Comparison of ENCODE assay signal across 19 cellular contexts in genomic region chr15:64282701-64283100, GRCh38.
DNase-seq lines count a peak whose midpoint lies in the region; ATAC-seq and TF ChIP-seq lines count a peak whose summit lies in the region.
"Had no signal": no experiment of that assay in that cellular context is flagged by ENCODE, and none has a peak within 500 bp of the region (broad histone marks: within the 10 kb centered on the region; RNA-seq: fewer than 3 reads in every experiment).

No MANE protein-coding gene starts in this region.

- no peak overlapping the region for H2BK15ac ChIP-seq in IMR-90 (ENCODE audit: low read depth, low read length)

- dilution Hi-C loops in IMR-90 (cut with HindIII; ENCODE audit: low sequenced_read_pairs, unreplicated experiment) = no loop called here

- POLR2A ChIA-PET in IMR-90 (lab: Charles Lee; ENCODE audit: unreplicated experiment) = no interaction called here

- intact Hi-C loops in IMR-90 (cut with micrococcal nuclease) = loop anchor here (10.0 kb wide), 1 partner anchor 62 kb away; no protein-coding TSS in a partner anchor

- H3K9me1 ChIP-seq in IMR-90 (ENCODE audit: insufficient read depth, low read length) = no peaks in the 10 kb centered on the region

- H2BK20ac ChIP-seq in IMR-90 (ENCODE audit: low read depth, low read length) = no peak overlapping the region

- no peak overlapping the region for H2AFZ ChIP-seq in IMR-90 (replicated peaks; ENCODE audit: low read length, poor library complexity)

- TF ChIP-seq CTCF in IMR-90 (conservative IDR thresholded peaks at IDR 0.05; ENCODE audit: low read depth, low read length) = no peak

- no peaks in the 10 kb centered on the region for H3K9me3 ChIP-seq in IMR-90 (ENCODE audit: control insufficient read depth, insufficient read depth, low read length)
- no peaks in the 10 kb centered on the region for H3K9me3 ChIP-seq in effector memory CD4-positive, alpha-beta T cell (ENCODE audit: control insufficient read depth, low read length)
- H3K9me3 ChIP-seq: Peyer's patch had no signal

- ATAC-seq in IMR-90 (ENCODE audit: low read depth) = no peak

- CTCF ChIA-PET in IMR-90 (lab: Yijun Ruan, JAX) = no interaction called here

- no peak overlapping the region for H2BK120ac ChIP-seq in IMR-90 (ENCODE audit: low read depth, low read length)

- peaks cover 1% of the 10 kb centered on the region; the same call in 1 of the 2 replicates for H3K36me3 ChIP-seq in IMR-90 (ENCODE audit: control insufficient read depth, insufficient read depth, low read length)
- no peaks in the 10 kb centered on the region for H3K36me3 ChIP-seq in effector memory CD4-positive, alpha-beta T cell (ENCODE audit: control insufficient read depth, insufficient read depth, low read length)
- H3K36me3 ChIP-seq: Peyer's patch had no signal

- H3K23ac ChIP-seq in IMR-90 (ENCODE audit: low read depth, low read length) = no peak overlapping the region

- H3K79me1 ChIP-seq in IMR-90 (ENCODE audit: low read depth in 1 of 2, low read length in 2 of 2) = peaks cover 17 to 40% of the 10 kb centered on the region in 2 experiments; a peak in 3 of 4 replicates

- no peak overlapping the region for H3K4me3 ChIP-seq in IMR-90 (ENCODE audit: insufficient read depth, low read depth, low read length)
- no peak overlapping the region for H3K4me3 ChIP-seq in effector memory CD4-positive, alpha-beta T cell (ENCODE audit: insufficient read depth, low read depth, low read length, poor library complexity, severe bottlenecking)
- H3K4me3 ChIP-seq: Peyer's patch had no signal

- no peak for TF ChIP-seq POLR2A in IMR-90 (IDR thresholded peaks at IDR 0.05; ENCODE audit: low read depth, low read length)

- H3K27ac ChIP-seq in IMR-90 (ENCODE audit: insufficient read depth, low read length) = no peak overlapping the region
- H3K27ac ChIP-seq in effector memory CD4-positive, alpha-beta T cell (ENCODE audit: insufficient read depth, low read length, poor library complexity, severe bottlenecking) = no peak overlapping the region
- H3K27ac ChIP-seq: C4-2B, Peyer's patch had no signal

- no peak overlapping the region for H2BK5ac ChIP-seq in IMR-90 (ENCODE audit: low read depth, low read length, poor library complexity, severe bottlenecking)

- in situ Hi-C loops in IMR-90 (cut with MboI; ENCODE audit: low sequenced_read_pairs) = no loop called here

- H3K9ac ChIP-seq in IMR-90 (ENCODE audit: low read depth, low read length) = no peak overlapping the region

- BruUV-seq in IMR-90 (replicated peaks; lab: Mats Ljungman, UMichigan) = no TSS peak

- H4K20me1 ChIP-seq in IMR-90 (ENCODE audit: insufficient read depth, low read length) = peaks cover 7% of the 10 kb centered on the region; the same call in 1 of the 2 replicates

- H3K4me1 ChIP-seq in IMR-90 (ENCODE audit: control insufficient read depth, insufficient read depth, low read length) = peaks cover 2% of the 10 kb centered on the region
- H3K4me1 ChIP-seq in effector memory CD4-positive, alpha-beta T cell (ENCODE audit: control insufficient read depth, insufficient read depth, low read length, poor library complexity, severe bottlenecking) = no peaks in the 10 kb centered on the region
- H3K4me1 ChIP-seq: Peyer's patch had no signal

- no peak overlapping the region for H4K91ac ChIP-seq in IMR-90 (ENCODE audit: insufficient read depth, low read depth, low read length)

- DNase-seq in COLO829 (ENCODE audit: low spot score) = peak; percentile 0
- DNase-seq in IMR-90 = peak; percentile 48
- peak; percentile 47 for DNase-seq in amniotic epithelial cell (ENCODE audit: low read depth)
- DNase-seq in foreskin melanocyte = peak; percentile 85
- DNase-seq in effector memory CD4-positive, alpha-beta T cell = no peak
- no peak for DNase-seq in GM19240 (ENCODE audit: insufficient read length, low spot score)
- DNase-seq in activated T-cell treated with anti-CD3 and anti-CD28 coated beads, Interleukin-2, amount 50 U/mL, for 48 hours = no peak
- DNase-seq in NOMO-1 treated with dmso at 0.1 percent for 144 hours (lab: John Stamatoyannopoulos, UW; ENCODE audit: unreplicated experiment) = no peak
- DNase-seq: DMS 273 treated with DMSO at 0.1 percent for 48 hours, GOT3, MV-4-11, NCI-H1436, NCI-H2029, NCI-H2171 treated with DMSO at 0.1 percent for 48 hours, NCI-H510A, NCI-H82, Peyer's patch, Right ventricle myocardium superior had no signal

- H4K5ac ChIP-seq in IMR-90 (ENCODE audit: low read depth, low read length) = no peak overlapping the region

- H3K4ac ChIP-seq in IMR-90 (ENCODE audit: low read depth, low read length) = no peak overlapping the region

- H2AK9ac ChIP-seq in IMR-90 (replicated peaks; ENCODE audit: low read depth, low read length, poor library complexity) = no peak overlapping the region

- no peak overlapping the region for H4K8ac ChIP-seq in IMR-90 (ENCODE audit: low read depth in 2 of 2, low read length in 2 of 2)

- H3K14ac ChIP-seq in IMR-90 (replicated peaks; ENCODE audit: low read depth, low read length) = no peak overlapping the region

- no peak overlapping the region for H3K4me2 ChIP-seq in IMR-90 (ENCODE audit: low read depth, low read length)

- H2AK5ac ChIP-seq in IMR-90 (ENCODE audit: low read depth, low read length) = no peak overlapping the region

- no peaks in the 10 kb centered on the region for H3K27me3 ChIP-seq in IMR-90 (ENCODE audit: control insufficient read depth, insufficient read depth, low read length)
- no peaks in the 10 kb centered on the region for H3K27me3 ChIP-seq in effector memory CD4-positive, alpha-beta T cell (replicated peaks; ENCODE audit: control insufficient read depth, insufficient read depth, low read length, poor library complexity, severe bottlenecking)
- H3K27me3 ChIP-seq: Peyer's patch had no signal

- no peak for TF ChIP-seq RAD21 in IMR-90 (IDR thresholded peaks at IDR 0.05; ENCODE audit: low read length)

- no peak overlapping the region for H3K18ac ChIP-seq in IMR-90 (ENCODE audit: low read depth, low read length)

- no peak overlapping the region for H3K56ac ChIP-seq in IMR-90 (ENCODE audit: extremely low read depth, insufficient read depth, low read length)

TF ChIP-seq in IMR-90, 13 proteins besides CTCF, POLR2A, EP300 and RAD21:
- TF ChIP-seq, protein P1, sequence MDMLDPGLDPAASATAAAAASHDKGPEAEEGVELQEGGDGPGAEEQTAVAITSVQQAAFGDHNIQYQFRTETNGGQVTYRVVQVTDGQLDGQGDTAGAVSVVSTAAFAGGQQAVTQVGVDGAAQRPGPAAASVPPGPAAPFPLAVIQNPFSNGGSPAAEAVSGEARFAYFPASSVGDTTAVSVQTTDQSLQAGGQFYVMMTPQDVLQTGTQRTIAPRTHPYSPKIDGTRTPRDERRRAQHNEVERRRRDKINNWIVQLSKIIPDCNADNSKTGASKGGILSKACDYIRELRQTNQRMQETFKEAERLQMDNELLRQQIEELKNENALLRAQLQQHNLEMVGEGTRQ (IDR thresholded peaks at IDR 0.05; ENCODE audit: low read depth, low read length) = no peak
- TF ChIP-seq SMC3 (IDR thresholded peaks at IDR 0.05; ENCODE audit: low read depth, low read length) = no peak
- TF ChIP-seq MAZ (IDR thresholded peaks at IDR 0.05; ENCODE audit: borderline replicate concordance, low read depth, low read length) = no peak
- TF ChIP-seq ELK1 (IDR thresholded peaks at IDR 0.05; ENCODE audit: borderline replicate concordance, low read depth, low read length) = no peak
- no peak for TF ChIP-seq RFX5 (IDR thresholded peaks at IDR 0.05; ENCODE audit: low read depth, low read length)
- TF ChIP-seq CEBPB (IDR thresholded peaks at IDR 0.05; ENCODE audit: low read depth, low read length) = no peak
- no peak for TF ChIP-seq MXI1 (IDR thresholded peaks at IDR 0.05; ENCODE audit: borderline replicate concordance, low read depth, low read length)
- TF ChIP-seq NFE2L2 (IDR thresholded peaks at IDR 0.05; ENCODE audit: low read depth, low read length) = no peak
- TF ChIP-seq FOS (IDR thresholded peaks at IDR 0.05; ENCODE audit: low read depth, low read length) = no peak
- no peak for TF ChIP-seq MAFK (IDR thresholded peaks at IDR 0.05; ENCODE audit: low read depth, low read length)
- TF ChIP-seq BHLHE40 (IDR thresholded peaks at IDR 0.05; ENCODE audit: low read depth, low read length) = no peak
- TF ChIP-seq CHD1 (IDR thresholded peaks at IDR 0.05; ENCODE audit: low read depth, low read length) = no peak
- TF ChIP-seq RCOR1 (IDR thresholded peaks at IDR 0.05; ENCODE audit: insufficient replicate concordance, low read length) = no peak

Comparison
In these comparisons a context has a peak if more than half of its experiments do, and no peak if none do; other contexts are left out.
1. DNase-seq: peak in COLO829 (single experiment), IMR-90 (single experiment), amniotic epithelial cell (single experiment) and foreskin melanocyte (single experiment); none in effector memory CD4-positive, alpha-beta T cell (0 of 3), GM19240 (single experiment), activated T-cell treated with anti-CD3 and anti-CD28 coated beads, Interleukin-2, amount 50 U/mL, for 48 hours (0 of 2) and NOMO-1 treated with dmso at 0.1 percent for 144 hours (single experiment).